ENCODE assay signal across 31 cellular contexts in genomic region chr5:121171361-121171760, GRCh38.
"Had no signal": no experiment of that assay in that cellular context is flagged by ENCODE, and none has a peak within 500 bp of the region (broad histone marks: within the 10 kb centered on the region; RNA-seq: fewer than 3 reads in every experiment).

No MANE protein-coding gene starts in this region.

- H3K4me2 ChIP-seq: KMS-11 had no signal

- H3K27me3 ChIP-seq: adrenal gland, body of pancreas, breast epithelium, Peyer's patch had no signal

- H3K36me3 ChIP-seq: adrenal gland, breast epithelium, Peyer's patch had no signal

- H3K9ac ChIP-seq: KMS-11 had no signal

- H3K4me1 ChIP-seq: adrenal gland, body of pancreas, breast epithelium, Peyer's patch had no signal

- H3K9me3 ChIP-seq: adrenal gland, body of pancreas, Peyer's patch had no signal

- H3K4me3 ChIP-seq: adrenal gland, body of pancreas, breast epithelium, Peyer's patch had no signal

- H3K27ac ChIP-seq: adrenal gland, body of pancreas, breast epithelium, KMS-11, Peyer's patch had no signal

- ATAC-seq: activated CD4-positive, alpha-beta T cell treated with anti-CD3 and anti-CD28 coated beads for 36 hours; activated CD4-positive, CD25-positive, alpha-beta regulatory T cell treated with anti-CD3 and anti-CD28 coated beads, Interleukin-2, amount 50 U/mL, for 24 hours; activated CD8-positive, alpha-beta T cell treated with anti-CD3 and anti-CD28 coated beads, Interleukin-2, amount 10 ng/mL, durations not matched to agents 7 days and 5 days; activated T-cell treated with anti-CD3 and anti-CD28 coated beads, Interleukin-2, amount 50 U/mL, for 4 hours; activated T-helper 17 cell treated with anti-CD3 and anti-CD28 coated beads, Interleukin-2, amount 50 U/mL, for 72 hours; body of pancreas; PC-3; WTC11 had no signal

- DNase-seq: activated CD4-positive, alpha-beta T cell treated with anti-CD3 and anti-CD28 coated beads for 36 hours; activated CD4-positive, alpha-beta T cell treated with anti-CD3 and anti-CD28 coated beads, Interleukin-2, amount 10 ng/mL, durations not matched to agents 7 days and 5 days; activated CD4-positive, alpha-beta T cell treated with anti-CD3 and anti-CD28 coated beads, Interleukin-2, amount 50 U/mL, for 48 hours; activated CD8-positive, alpha-beta memory T cell treated with anti-CD3 and anti-CD28 coated beads, Interleukin-2, amount 50 U/mL, for 4 hours; activated CD8-positive, alpha-beta T cell treated with anti-CD3 and anti-CD28 coated beads, Interleukin-2, amount 10 ng/mL, durations not matched to agents 7 days and 5 days; activated effector memory CD4-positive, alpha-beta T cell treated with anti-CD3 and anti-CD28 coated beads, Interleukin-2, amount 50 U/mL, for 16 hours; activated naive CD4-positive, alpha-beta T cell; activated naive CD4-positive, alpha-beta T cell treated with anti-CD3 and anti-CD28 coated beads, Interleukin-2, amount 50 U/mL, for 16 hours; activated naive CD8-positive, alpha-beta T cell treated with anti-CD3 and anti-CD28 coated beads, Interleukin-2, amount 10 ng/mL, durations not matched to agents 7 days and 5 days; activated T-cell treated with anti-CD3 and anti-CD28 coated beads for 4 hours; activated T-cell treated with anti-CD3 and anti-CD28 coated beads, Interleukin-2, amount 50 U/mL, for 4 hours; adrenal gland; body of pancreas; MM.1S; MV-4-11; NCI-H1092; NCI-H1436 treated with DMSO at 0.1 percent for 48 hours; NCI-H1694 treated with DMSO at 0.1 percent for 48 hours; NCI-H2029; NCI-H345; NCI-H524 treated with DMSO at 0.1 percent for 48 hours; NK-92 treated with Interleukin-12 subunit alpha and Interleukin-12 subunit beta, amount 100 ng/mL, for 24 hours; Peyer's patch; RPMI8226; SHP77 treated with DMSO at 0.1 percent for 48 hours had no signal
